ENCODE assay signal across 10 cellular contexts in the genomic region with DNA sequence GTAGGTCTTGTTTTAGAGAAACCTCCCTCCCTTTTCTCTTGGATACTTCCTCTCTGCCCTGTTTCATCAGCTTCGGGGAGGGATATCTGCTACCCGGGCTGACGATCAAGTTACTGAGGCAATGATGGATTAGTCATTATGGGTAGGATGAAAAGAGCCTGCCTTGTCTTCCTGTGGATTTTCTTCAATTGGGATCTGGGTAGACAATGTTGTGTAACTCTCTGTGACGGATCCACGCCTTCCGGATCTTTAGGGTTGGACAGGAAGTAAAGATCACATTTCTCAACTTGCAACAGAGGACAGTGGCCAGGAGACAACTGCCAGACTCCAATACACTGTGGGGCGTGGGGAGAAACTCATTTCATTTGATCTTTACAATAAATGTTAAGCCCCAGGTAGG. TPM values are rescaled to one million over a fixed set of nuclear protein-coding genes. Genes with fewer than 3 reads are reported as not detected.
DNase-seq lines count a peak whose midpoint lies in the region; ATAC-seq, FAIRE-seq and TF ChIP-seq lines count a peak whose summit lies in the region.
"Had no signal": no experiment of that assay in that cellular context is flagged by ENCODE, and none has a peak within 500 bp of the region (broad histone marks: within the 10 kb centered on the region; RNA-seq: fewer than 3 reads in every experiment).

No MANE protein-coding gene starts in this region.

- no peaks in the 10 kb centered on the region for H3K27me3 ChIP-seq in upper lobe of left lung

- intact Hi-C loops in kidney (cut with DNase I), result no loop called here

- TF ChIP-seq EP300 in upper lobe of left lung (IDR thresholded peaks at IDR 0.05), result no peak

- no peak for FAIRE-seq in kidney (lab: Jason Lieb, UNC)
- FAIRE-seq: GM18507 had no signal

- H3K4me1 ChIP-seq in kidney (ENCODE audit: control insufficient read depth in 1 of 2, insufficient read depth in 1 of 2, low read depth in 1 of 2, low read length in 2 of 2) (no peaks in the 10 kb centered on the region), upper lobe of left lung (peaks cover 0 to 9% (median 3%) of the 10 kb centered on the region in 4 donors)

- TF ChIP-seq CTCF in astrocyte of the spinal cord (IDR thresholded peaks at IDR 0.05; ENCODE audit: low read depth, low read length) (no peak), kidney (IDR thresholded peaks at IDR 0.05; ENCODE audit: borderline replicate concordance, extremely low read depth, insufficient read depth) (no peak), upper lobe of left lung (IDR thresholded peaks at IDR 0.05) (no peak)

- no peak overlapping the region for H3K27ac ChIP-seq in kidney (ENCODE audit: low read depth in 2 of 2, low read length in 2 of 2)
- H3K27ac ChIP-seq in upper lobe of left lung, result peak overlapping the region in 2 of 4 donors; percentile 3 to 13

- H3K36me3 ChIP-seq in kidney (ENCODE audit: control insufficient read depth in 1 of 2, insufficient read depth in 2 of 2, low read length in 2 of 2) (no peaks in the 10 kb centered on the region), upper lobe of left lung (no peaks in the 10 kb centered on the region)

- H3K4me3 ChIP-seq in astrocyte of the spinal cord (ENCODE audit: low read depth, low read length) (no peak overlapping the region), kidney (ENCODE audit: low read length in 2 of 2) (no peak overlapping the region), upper lobe of left lung (no peak overlapping the region)

- DNase-seq in LHCN-M2 (ENCODE audit: low read depth), result peak; percentile 90
- DNase-seq in astrocyte of the spinal cord (ENCODE audit: low read depth, low spot score), result peak; percentile 69
- peak; percentile 15 for DNase-seq in kidney
- DNase-seq in upper lobe of left lung, result peak in 1 of 2 donors; percentile 51
- DNase-seq in 8988T, result no peak
- no peak for DNase-seq in SK-N-DZ (ENCODE audit: low spot score)
- no peak for DNase-seq in NCI-H2227 treated with DMSO at 0.1 percent for 48 hours (lab: John Stamatoyannopoulos, UW)
- DNase-seq: naive B cell, NCI-H2107 had no signal

- no peak for TF ChIP-seq POLR2A in upper lobe of left lung (IDR thresholded peaks at IDR 0.05)

- in situ Hi-C loops in astrocyte of the spinal cord (cut with HindIII; ENCODE audit: low sequenced_read_pairs), result no loop called here

- WGBS in upper lobe of left lung, 2 donors, result 18 to 21% methylated on average over 7 of the region's 7 CpGs

- ATAC-seq in upper lobe of left lung (ENCODE audit: low FRiP score in 2 of 2), result peak; percentile 67 to 92

- no peaks in the 10 kb centered on the region for H3K9me3 ChIP-seq in kidney (ENCODE audit: control insufficient read depth in 1 of 2, low read length in 2 of 2)
- no peaks in the 10 kb centered on the region for H3K9me3 ChIP-seq in upper lobe of left lung

- no peak overlapping the region for H3K9ac ChIP-seq in kidney (ENCODE audit: low read length in 2 of 2)

RNA-seq across cellular contexts. Expression of a gene that starts 11.3 kb away (rescaled TPM):
- total RNA-seq in LHCN-M2 (2014; rRNA removed) (1.8 and 1.9 TPM in 2 replicates), kidney (0.79 TPM), upper lobe of left lung (10 to 100 TPM in 1 of 6 donors, 1 to 10 TPM in 4, under 1 TPM in 1; 0.11 to 11.6 (median 2.2) TPM)
- polyA plus RNA-seq in LHCN-M2 (2012), result 0.05 TPM
- 0.04 TPM for polyA plus RNA-seq in kidney (ENCODE audit: insufficient read depth, low read depth, low replicate concordance)
- polyA plus RNA-seq in SK-N-DZ (2014; cell fraction: cytosol; rRNA removed), result 4.2 and 4.4 TPM in 2 replicates
- polyA plus RNA-seq in SK-N-DZ (2014; cell fraction: nucleus; rRNA removed), result 3.3 and 4.3 TPM in 2 replicates

RNA-seq across cellular contexts. Expression of a gene that starts 29.3 kb away (rescaled TPM):
- not detected in 2 replicates for total RNA-seq in LHCN-M2 (2014; rRNA removed)
- polyA plus RNA-seq in LHCN-M2 (2012), result not detected
- 0.13 TPM for total RNA-seq in kidney
- polyA plus RNA-seq in kidney (ENCODE audit: insufficient read depth, low read depth, low replicate concordance), result 0.28 TPM
- 1 to 10 TPM in 1 of 6 donors, under 1 TPM in 2, not detected in 3; 0.11 to 1.7 (median 0.51) TPM for total RNA-seq in upper lobe of left lung
- 0.03 TPM in 1 of 2 replicates, not detected in the other for polyA plus RNA-seq in SK-N-DZ (2014; cell fraction: cytosol; rRNA removed)
- polyA plus RNA-seq in SK-N-DZ (2014; cell fraction: nucleus; rRNA removed), result 0.87 TPM in 1 of 2 replicates, not detected in the other

RNA-seq across cellular contexts. Expression of a gene that starts 42.1 kb away (rescaled TPM):
- total RNA-seq in LHCN-M2 (2014; rRNA removed), result 9.7 and 11.7 TPM in 2 replicates
- polyA plus RNA-seq in LHCN-M2 (2012), result 4.4 TPM
- total RNA-seq in kidney, result 22.8 TPM
- polyA plus RNA-seq in kidney (ENCODE audit: insufficient read depth, low read depth, low replicate concordance), result 10.2 TPM
- 10 to 100 TPM; 11.5 to 31.6 (median 25.5) TPM for total RNA-seq in upper lobe of left lung
- polyA plus RNA-seq in SK-N-DZ (2014; cell fraction: cytosol; rRNA removed), result 43.6 and 52.0 TPM in 2 replicates
- 19.9 and 25.5 TPM in 2 replicates for polyA plus RNA-seq in SK-N-DZ (2014; cell fraction: nucleus; rRNA removed)

RNA-seq across cellular contexts. Expression of a gene that starts 49.5 kb away (rescaled TPM):
- total RNA-seq in LHCN-M2 (2014; rRNA removed), result 6.2 and 8.3 TPM in 2 replicates
- 4.5 TPM for polyA plus RNA-seq in LHCN-M2 (2012)
- 13.7 TPM for total RNA-seq in kidney
- polyA plus RNA-seq in kidney (ENCODE audit: insufficient read depth, low read depth, low replicate concordance), result 8.6 TPM
- 10 to 100 TPM in 4 of 6 donors, 1 to 10 TPM in 2; 6.3 to 31.2 (median 11.8) TPM for total RNA-seq in upper lobe of left lung
- polyA plus RNA-seq in SK-N-DZ (2014; cell fraction: cytosol; rRNA removed), result 15.6 and 18.3 TPM in 2 replicates
- 12.6 and 22.3 TPM in 2 replicates for polyA plus RNA-seq in SK-N-DZ (2014; cell fraction: nucleus; rRNA removed)

RNA-seq across cellular contexts. Expression of a gene that starts 59.6 kb away (rescaled TPM):
- total RNA-seq in LHCN-M2 (2014; rRNA removed), result 53.7 and 59.0 TPM in 2 replicates
- 94.6 TPM for polyA plus RNA-seq in LHCN-M2 (2012)
- total RNA-seq in kidney, result 116 TPM
- polyA plus RNA-seq in kidney (ENCODE audit: insufficient read depth, low read depth, low replicate concordance), result 247 TPM
- 100 to 1,000 TPM in 2 of 6 donors, 10 to 100 TPM in 4; 14.7 to 103 (median 81.1) TPM for total RNA-seq in upper lobe of left lung
- 175 and 194 TPM in 2 replicates for polyA plus RNA-seq in SK-N-DZ (2014; cell fraction: cytosol; rRNA removed)
- 120 and 137 TPM in 2 replicates for polyA plus RNA-seq in SK-N-DZ (2014; cell fraction: nucleus; rRNA removed)

Comparison
In these comparisons a context has a peak if more than half of its experiments do, and no peak if none do; other contexts are left out.
1. DNase-seq: peak in LHCN-M2 (single experiment), astrocyte of the spinal cord (single experiment) and kidney (single experiment); none in 8988T (single experiment), SK-N-DZ (single experiment) and NCI-H2227 treated with DMSO at 0.1 percent for 48 hours (single experiment).